Comparison of ENCODE assay signal across 2 cellular contexts in genomic region chr7:17390392-17390791, GRCh38.
TF ChIP-seq lines count a peak whose summit lies in the region.

No MANE protein-coding gene starts in this region.

TF ChIP-seq in GM23338, 12 proteins besides CTCF, POLR2A, EP300 and RAD21:
- TF ChIP-seq CREB1 (CRISPR knock-in tag; IDR thresholded peaks at IDR 0.05; ENCODE audit: low read depth) = no peak
- no peak for TF ChIP-seq STAT1 (IDR thresholded peaks at IDR 0.05; ENCODE audit: unreplicated experiment)
- no peak for TF ChIP-seq EZH2phosphoT487 (IDR thresholded peaks at IDR 0.05; ENCODE audit: unreplicated experiment)
- TF ChIP-seq ETS1 (IDR thresholded peaks at IDR 0.05) = no peak
- TF ChIP-seq ZNF331 (CRISPR knock-in tag; IDR thresholded peaks at IDR 0.05; ENCODE audit: low read depth) = no peak
- no peak for TF ChIP-seq POLR2AphosphoS5 (IDR thresholded peaks at IDR 0.05; ENCODE audit: low read depth)
- TF ChIP-seq REST (IDR thresholded peaks at IDR 0.05; ENCODE audit: unreplicated experiment) = no peak
- TF ChIP-seq ZNF462 (CRISPR knock-in tag; IDR thresholded peaks at IDR 0.05) = no peak
- TF ChIP-seq ZNF114 (CRISPR knock-in tag; IDR thresholded peaks at IDR 0.05) = no peak
- TF ChIP-seq EZH2 (IDR thresholded peaks at IDR 0.05; ENCODE audit: low read depth, unreplicated experiment) = no peak
- no peak for TF ChIP-seq NANOG (IDR thresholded peaks at IDR 0.05; ENCODE audit: borderline replicate concordance)
TF ChIP-seq in GM23338: peak in this region for 0.

TF ChIP-seq in H1, 55 proteins besides CTCF, POLR2A, EP300 and RAD21:
- TF ChIP-seq SIRT6 (IDR thresholded peaks at IDR 0.05; ENCODE audit: low read length) (no peak), SAP30 (IDR thresholded peaks at IDR 0.05; ENCODE audit: insufficient read depth, insufficient replicate concordance, low read length) (no peak), KDM4A (IDR thresholded peaks at IDR 0.05; ENCODE audit: low read depth, low read length, severe bottlenecking) (no peak), MAFK (IDR thresholded peaks at IDR 0.05; ENCODE audit: low read depth, low read length) (no peak), GABPA (IDR thresholded peaks at IDR 0.05; ENCODE audit: borderline replicate concordance, insufficient read depth, low read length) (no peak), EZH2 (IDR thresholded peaks at IDR 0.05; ENCODE audit: low read depth, low read length, severe bottlenecking) (no peak), SRF (IDR thresholded peaks at IDR 0.05; ENCODE audit: low read depth, low read length) (no peak), TAF7 (optimal IDR thresholded peaks at IDR 0.05; ENCODE audit: borderline replicate concordance, low read depth, low read length) (no peak), FOSL1 (IDR thresholded peaks at IDR 0.05; ENCODE audit: insufficient read depth, low read depth, low read length) (no peak), MAX (IDR thresholded peaks at IDR 0.05) (no peak)
